Comparison of ENCODE assay signal across 8 cellular contexts in genomic region chr19:39435499-39436349, GRCh38.
DNase-seq lines count a peak whose midpoint lies in the region; ATAC-seq and TF ChIP-seq lines count a peak whose summit lies in the region.

Gene RPS16 (minus strand): TSS chr19:39435949. CDS start chr19:39435895, 54 bp downstream.

- DNase-seq in NCI-H2081 treated with DMSO at 0.1 percent for 48 hours (lab: John Stamatoyannopoulos, UW) (peak; percentile 83), T1000 (lab: John Stamatoyannopoulos, UW) (peak; percentile 97), astrocyte of the cerebellum (ENCODE audit: low read depth) (peak; percentile 92), hepatic stellate cell (ENCODE audit: low spot score) (peak; percentile 92), retina (peak; percentile 97), cortex of kidney (lab: John Stamatoyannopoulos, UW) (no peak)

- no peak for TF ChIP-seq CTCF in astrocyte of the cerebellum (IDR thresholded peaks at IDR 0.05; ENCODE audit: low read depth, low read length, missing control alignments)

- ATAC-seq in GM18511 (IDR thresholded peaks at IDR 0.05; ENCODE audit: unreplicated experiment) (peak; percentile 82), HG03025 (IDR thresholded peaks at IDR 0.05; ENCODE audit: low FRiP score, unreplicated experiment) (peak; percentile 71)

- H3K4me3 ChIP-seq in astrocyte of the cerebellum (ENCODE audit: low read depth, low read length) = peak within 1 kb of the TSS; percentile 89

- in situ Hi-C loops in astrocyte of the cerebellum (cut with HindIII; ENCODE audit: low sequenced_read_pairs) = no loop called here
